Comparison of ENCODE assay signal across 9 cellular contexts in the genomic region with DNA sequence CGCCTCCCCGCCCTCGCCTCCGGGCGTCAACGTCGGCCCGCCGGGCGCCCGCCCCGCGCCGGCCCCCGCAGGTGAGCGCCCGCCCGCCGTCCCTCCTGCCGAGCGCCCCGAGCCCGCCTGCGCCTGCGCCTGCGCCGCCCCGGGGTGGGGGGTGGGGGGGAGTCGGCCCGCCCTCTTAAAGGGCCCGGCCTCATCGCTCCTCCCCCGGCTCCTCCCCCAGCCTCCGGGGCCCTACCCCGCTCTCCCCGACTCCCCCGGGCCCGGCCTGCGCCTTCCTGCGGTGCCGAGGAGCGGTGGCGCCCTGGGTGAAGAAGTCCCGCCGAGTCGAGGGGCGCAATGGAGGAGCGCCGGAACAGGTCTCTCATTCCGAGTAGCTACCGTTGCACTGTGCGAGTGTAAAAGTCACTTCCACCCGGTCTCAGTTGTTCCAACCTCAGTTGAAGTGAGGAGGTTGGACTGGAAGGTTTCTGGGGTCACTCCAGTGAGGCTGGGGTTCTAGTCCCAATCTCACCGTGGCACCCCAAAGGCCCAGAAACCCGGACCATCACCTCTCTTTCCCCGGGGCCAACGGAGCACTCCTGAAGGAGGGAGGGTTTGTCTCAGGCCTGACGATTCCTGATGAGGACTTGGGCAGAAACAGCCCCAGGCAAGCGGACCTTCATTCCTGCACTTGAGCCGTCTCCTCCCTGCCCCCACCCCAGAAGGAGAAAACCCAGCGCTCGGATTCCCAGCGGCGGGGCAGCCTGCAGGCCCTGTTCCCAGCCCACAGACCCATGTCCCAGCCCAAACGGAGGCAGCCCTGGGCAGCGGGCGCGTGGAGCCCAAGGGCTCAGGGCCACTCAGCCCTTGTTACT. TPM values are rescaled to one million over a fixed set of nuclear protein-coding genes. Genes with fewer than 3 reads are reported as not detected.
DNase-seq lines count a peak whose midpoint lies in the region; ATAC-seq, FAIRE-seq and TF ChIP-seq lines count a peak whose summit lies in the region.
"Had no signal": no experiment of that assay in that cellular context is flagged by ENCODE, and none has a peak within 500 bp of the region (broad histone marks: within the 10 kb centered on the region; RNA-seq: fewer than 3 reads in every experiment).

No MANE protein-coding gene starts in this region.

- H3K4me3 ChIP-seq in keratinocyte (ENCODE audit: control insufficient read depth in 2 of 3, extremely low read depth in 1 of 3, insufficient read depth in 2 of 3, low read depth in 1 of 3, low read length in 3 of 3): peak overlapping the region; percentile 62 to 65 (median 62)

- H3K4me2 ChIP-seq in keratinocyte (ENCODE audit: control insufficient read depth, extremely low read depth, insufficient read depth, low read depth, low read length): peak overlapping the region; percentile 93

- TF ChIP-seq CTCF in keratinocyte (optimal IDR thresholded peaks at IDR 0.05 in 1 of 3, IDR thresholded peaks at IDR 0.05 in 1 of 3, conservative IDR thresholded peaks at IDR 0.05 in 1 of 3; ENCODE audit: extremely low read depth in 1 of 3, insufficient read depth in 2 of 3, low read length in 3 of 3): no peak

- peaks cover 3% of the 10 kb centered on the region for H3K9me1 ChIP-seq in keratinocyte (ENCODE audit: control insufficient read depth, extremely low read depth, insufficient read depth, low read length)

- no peak for FAIRE-seq in keratinocyte (lab: Jason Lieb, UNC)
- FAIRE-seq: A204.1 had no signal

- peak; percentile 32 for ATAC-seq in HG03066 (IDR thresholded peaks at IDR 0.05; ENCODE audit: low read depth, unreplicated experiment)

- peak overlapping the region; percentile 84 for H2AFZ ChIP-seq in keratinocyte (ENCODE audit: control insufficient read depth, low read length)

- H3K27me3 ChIP-seq in keratinocyte (ENCODE audit: control insufficient read depth, extremely low read depth, insufficient read depth, low read length): no peaks in the 10 kb centered on the region

- H3K9me3 ChIP-seq in keratinocyte (ENCODE audit: control insufficient read depth, low read depth, low read length): no peaks in the 10 kb centered on the region

- H3K4me1 ChIP-seq in keratinocyte (ENCODE audit: control insufficient read depth, extremely low read depth, insufficient read depth, low read length): peaks cover 70% of the 10 kb centered on the region

- H3K9ac ChIP-seq in keratinocyte (ENCODE audit: control insufficient read depth, extremely low read depth, insufficient read depth, low read length): peak overlapping the region; percentile 78

- peaks cover 11% of the 10 kb centered on the region for H4K20me1 ChIP-seq in keratinocyte (ENCODE audit: control insufficient read depth, extremely low read depth, insufficient read depth, low read length)

- H3K79me2 ChIP-seq in keratinocyte (ENCODE audit: control insufficient read depth, insufficient read depth, low read length): peaks cover 37% of the 10 kb centered on the region

- H3K36me3 ChIP-seq in keratinocyte (ENCODE audit: control insufficient read depth in 2 of 2, extremely low read depth in 1 of 2, insufficient read depth in 2 of 2, low read length in 2 of 2): no peaks in the 10 kb centered on the region

- H3K27ac ChIP-seq in keratinocyte (ENCODE audit: control insufficient read depth, insufficient read depth, low read length): peak overlapping the region; percentile 83

- DNase-seq in NCI-H524 (lab: John Stamatoyannopoulos, UW) (peak; percentile 65 to 83), NCI-H524 treated with DMSO at 0.1 percent for 48 hours (lab: John Stamatoyannopoulos, UW) (no peak), NCI-H2171 (lab: John Stamatoyannopoulos, UW) (peak; percentile 78), keratinocyte (ENCODE audit: low read depth, low spot score) (no peak)
- DNase-seq in activated CD4-positive, CD25-positive, alpha-beta regulatory T cell treated with anti-CD3 and anti-CD28 coated beads, Interleukin-2, amount 50 U/mL, for 16 hours (ENCODE audit: low read depth, low spot score): peak; percentile 77
- DNase-seq in central memory CD4-positive, alpha-beta T cell: peak; percentile 85
- DNase-seq in stimulated activated CD4-positive, alpha-beta T cell treated with anti-CD3 and anti-CD28 coated beads, Interleukin-15, amount 100 ng/mL, for 1 hour (ENCODE audit: low read depth in 1 of 2, low spot score in 1 of 2): peak; percentile 87 to 89

- dilution Hi-C loops in keratinocyte (cut with MboI; ENCODE audit: extremely low pct_ligation_motif_present, low sequenced_read_pairs): no loop called here

RNA-seq across cellular contexts. Expression of a gene that starts 1.5 kb away (rescaled TPM):
- polyA plus RNA-seq in keratinocyte: 10.6 to 21.4 TPM (median 15.8 TPM) in 3 replicates
- polyA plus RNA-seq in keratinocyte (2011; ENCODE audit: low read depth): 17.1 TPM
- 4.4 and 10.0 TPM in 2 replicates for polyA plus RNA-seq in keratinocyte (2011; cell fraction: cytosol; rRNA removed)
- polyA plus RNA-seq in keratinocyte (2011; cell fraction: nucleus; rRNA removed): 56.7 and 70.6 TPM in 2 replicates
- polyA plus RNA-seq in keratinocyte (2012; ENCODE audit: low replicate concordance): 23.7 and 30.5 TPM in 2 replicates
- polyA minus RNA-seq in keratinocyte: 24.1 to 62.9 TPM (median 26.8 TPM) in 3 replicates
- polyA minus RNA-seq in keratinocyte (2011; cell fraction: cytosol; rRNA and poly(A)+ RNA removed): 24.0 TPM
- polyA minus RNA-seq in keratinocyte (2011; cell fraction: nucleus; rRNA and poly(A)+ RNA removed): 27.1 and 33.3 TPM in 2 replicates

Comparison
In these comparisons a context has a peak if more than half of its experiments do, and no peak if none do; other contexts are left out.
1. DNase-seq: peak in NCI-H524 (2 of 2), NCI-H2171 (single experiment), activated CD4-positive, CD25-positive, alpha-beta regulatory T cell treated with anti-CD3 and anti-CD28 coated beads, Interleukin-2, amount 50 U/mL, for 16 hours (single experiment), central memory CD4-positive, alpha-beta T cell (single experiment) and stimulated activated CD4-positive, alpha-beta T cell treated with anti-CD3 and anti-CD28 coated beads, Interleukin-15, amount 100 ng/mL, for 1 hour (2 of 2); none in NCI-H524 treated with DMSO at 0.1 percent for 48 hours (single experiment) and keratinocyte (single experiment).